In genomic region chr13:94267581-94267980, GRCh38 we compare ENCODE assay signal across 18 cellular contexts.
"Had no signal": no experiment of that assay in that cellular context is flagged by ENCODE, and none has a peak within 500 bp of the region (broad histone marks: within the 10 kb centered on the region; RNA-seq: fewer than 3 reads in every experiment).

No MANE protein-coding gene starts in this region.

- ATAC-seq: activated T-cell treated with anti-CD3 and anti-CD28 coated beads, Interleukin-2, amount 50 U/mL, for 4 hours; gastrocnemius medialis; heart right ventricle; left cardiac atrium; stimulated activated effector memory CD8-positive, alpha-beta T cell treated with anti-CD3 and anti-CD28 coated beads, Interleukin-12 subunit alpha, Interleukin-12 subunit beta, amount 100 ng/mL, for 72 hours; WTC11 had no signal

- H3K36me3 ChIP-seq: gastrocnemius medialis, heart right ventricle, lower lobe of right lung, pancreas, sigmoid colon, thyroid gland, vagina had no signal

- H3K4me3 ChIP-seq: gastrocnemius medialis, heart right ventricle, lower lobe of right lung, pancreas, sigmoid colon, thyroid gland, vagina had no signal

- H3K27ac ChIP-seq: gastrocnemius medialis, heart right ventricle, lower lobe of right lung, pancreas, sigmoid colon, thyroid gland, vagina had no signal

- DNase-seq: activated CD4-positive, alpha-beta memory T cell treated with anti-CD3 and anti-CD28 coated beads, Interleukin-2, amount 10 ng/mL, durations not matched to agents 7 days and 5 days; activated CD4-positive, alpha-beta T cell treated with anti-CD3 and anti-CD28 coated beads for 4 hours; activated effector memory CD4-positive, alpha-beta T cell treated with Interleukin-2 at 50 U/mL for 16 hours; activated naive CD4-positive, alpha-beta T cell treated with anti-CD3 and anti-CD28 coated beads, Interleukin-2, amount 50 U/mL, for 16 hours; activated T-cell treated with anti-CD3 and anti-CD28 coated beads, Interleukin-2, amount 50 U/mL, for 4 hours; endodermal cell; gastrocnemius medialis; heart right ventricle; left cardiac atrium; lower lobe of right lung; midbrain; pancreas; sigmoid colon; stimulated activated CD4-positive, alpha-beta T cell treated with anti-CD3 and anti-CD28 coated beads, Interleukin-2, amount 100 ng/mL, for 24 hours; thyroid gland had no signal

- H3K9me3 ChIP-seq: gastrocnemius medialis, lower lobe of right lung, pancreas, sigmoid colon, thyroid gland, vagina had no signal

- H3K27me3 ChIP-seq: gastrocnemius medialis, heart right ventricle, pancreas, sigmoid colon, thyroid gland, vagina had no signal

- H3K4me1 ChIP-seq: gastrocnemius medialis, heart right ventricle, lower lobe of right lung, pancreas, sigmoid colon, thyroid gland, vagina had no signal
